ENCODE assay signal across 3 cellular contexts in genomic region chr11:87392665-87393064, GRCh38.
TF ChIP-seq lines count a peak whose summit lies in the region.

No MANE protein-coding gene starts in this region.

TF ChIP-seq in HepG2, 621 proteins besides CTCF, POLR2A, EP300 and RAD21:
- TF ChIP-seq ZC3H13 (CRISPR knock-in tag; IDR thresholded peaks at IDR 0.05) = no peak
- TF ChIP-seq ATF7 (IDR thresholded peaks at IDR 0.05) = peak; percentile 92
- TF ChIP-seq ATF7 (CRISPR knock-in tag; IDR thresholded peaks at IDR 0.05) = no peak
- no peak for TF ChIP-seq ZNF251 (CRISPR knock-in tag; IDR thresholded peaks at IDR 0.05)
- TF ChIP-seq MIER3 (CRISPR knock-in tag; IDR thresholded peaks at IDR 0.05; ENCODE audit: borderline replicate concordance) = no peak

TF ChIP-seq in HEK293, 187 proteins besides CTCF, POLR2A, EP300 and RAD21:
- TF ChIP-seq ZSCAN4 (tag by site-specific recombination; IDR thresholded peaks at IDR 0.05) = no peak
- 0 out of 2 replicates have a peak, but pooled peaks have one; percentile 55 for TF ChIP-seq ATF2 (tag by site-specific recombination; IDR thresholded peaks at IDR 0.05; ENCODE audit: low read depth)

TF ChIP-seq in K562, 482 proteins besides CTCF, POLR2A, EP300 and RAD21:
- TF ChIP-seq RB1 (IDR thresholded peaks at IDR 0.05; ENCODE audit: low read depth) (no peak), ATF3 (IDR thresholded peaks at IDR 0.05) (peak; percentile 28; the same call in 1 of the 2 replicates), ATF3 (CRISPR knock-in tag; conservative IDR thresholded peaks at IDR 0.05) (no peak)
